In the genomic region with DNA sequence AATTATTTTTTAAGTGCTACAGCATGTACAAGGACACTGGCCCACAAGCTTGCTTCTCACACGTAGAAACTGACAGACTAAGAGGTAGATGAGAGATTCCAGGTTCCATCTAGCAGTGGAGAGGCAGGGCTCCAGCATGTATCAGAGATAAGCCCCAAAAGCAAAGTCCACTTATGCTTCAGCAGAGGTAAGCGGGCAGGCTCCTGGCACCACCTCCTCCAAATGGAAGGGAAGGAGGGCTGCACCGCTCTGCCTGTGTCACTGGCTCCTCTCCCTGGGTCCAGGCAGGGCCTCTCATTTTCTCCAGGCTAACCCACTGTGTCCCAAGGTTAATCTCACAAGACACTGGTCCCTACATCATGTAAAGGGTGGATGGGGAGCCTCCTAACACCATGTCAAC, we compare ENCODE assay signal across 16 cellular contexts.
"Had no signal": no experiment of that assay in that cellular context is flagged by ENCODE, and none has a peak within 500 bp of the region (broad histone marks: within the 10 kb centered on the region; RNA-seq: fewer than 3 reads in every experiment).

No MANE protein-coding gene starts in this region.

- H3K9me3 ChIP-seq: adrenal gland, tibial artery had no signal

- H3K27ac ChIP-seq: adrenal gland, epithelial cell of prostate, tibial artery had no signal

- DNase-seq: activated CD4-positive, alpha-beta memory T cell treated with anti-CD3 and anti-CD28 coated beads for 36 hours; activated CD4-positive, alpha-beta T cell treated with anti-CD3 and anti-CD28 coated beads for 36 hours; activated gamma-delta T cell treated with Interleukin-2 at 50 U/mL for 16 hours; activated T-cell treated with anti-CD3 and anti-CD28 coated beads for 4 hours; adrenal gland; endodermal cell; foreskin fibroblast; stimulated activated CD8-positive, alpha-beta memory T cell treated with anti-CD3 and anti-CD28 coated beads, Interleukin-4, amount 100 ng/mL, for 48 hours; stimulated activated naive CD4-positive, alpha-beta T cell treated with Interleukin-2 at 50 U/mL for 16 hours; tibial artery had no signal

- ATAC-seq: activated CD4-positive, alpha-beta T cell treated with anti-CD3 and anti-CD28 coated beads for 36 hours; activated naive CD4-positive, alpha-beta T cell treated with anti-CD3 and anti-CD28 coated beads, Interleukin-2, amount 50 U/mL, for 72 hours; WTC11 had no signal

- H3K4me3 ChIP-seq: adrenal gland, tibial artery had no signal

- FAIRE-seq: astrocyte, islet of Langerhans, TTC549 had no signal

- H3K27me3 ChIP-seq: adrenal gland, tibial artery had no signal
